ENCODE assay signal across 10 cellular contexts in genomic region chr2:205754924-205755321, GRCh38.
DNase-seq lines count a peak whose midpoint lies in the region; TF ChIP-seq lines count a peak whose summit lies in the region.
"Had no signal": no experiment of that assay in that cellular context is flagged by ENCODE, and none has a peak within 500 bp of the region (broad histone marks: within the 10 kb centered on the region; RNA-seq: fewer than 3 reads in every experiment).

No MANE protein-coding gene starts in this region.

- peaks cover 0 to 16% of the 10 kb centered on the region in 2 donors for H3K36me3 ChIP-seq in muscle layer of duodenum (ENCODE audit: control insufficient read depth in 1 of 2, insufficient read depth in 2 of 2, low read length in 2 of 2)

- DNase-seq in ACHN (peak; percentile 65), LoVo (ENCODE audit: low spot score) (peak; percentile 85), coronary artery (ENCODE audit: low spot score) (no peak), cerebellar cortex (ENCODE audit: low spot score) (no peak), T-helper 2 cell (no peak), NCI-H1092 treated with DMSO at 0.1 percent for 48 hours (lab: John Stamatoyannopoulos, UW) (no peak), NCI-H82 (lab: John Stamatoyannopoulos, UW) (no peak)
- DNase-seq: naive B cell, NCI-H1436 had no signal

- no peaks in the 10 kb centered on the region for H3K9me3 ChIP-seq in muscle layer of duodenum (ENCODE audit: control insufficient read depth in 1 of 2, low read length in 2 of 2)

- H3K4me1 ChIP-seq in muscle layer of duodenum (ENCODE audit: control insufficient read depth in 1 of 2, insufficient read depth in 2 of 2, low read length in 2 of 2), result peaks cover 14 to 59% of the 10 kb centered on the region in 2 donors

- no peak overlapping the region for H3K4me3 ChIP-seq in coronary artery
- no peak overlapping the region for H3K4me3 ChIP-seq in muscle layer of duodenum (ENCODE audit: low read depth in 1 of 2, low read length in 2 of 2)

- TF ChIP-seq CTCF in coronary artery (IDR thresholded peaks at IDR 0.05), result no peak

- in situ Hi-C loops in ACHN (cut with HindIII; ENCODE audit: low pct_ligation_motif_present, low pct_unique_long_range_greater_than_20kb, low sequenced_read_pairs), result no loop called here

- H3K27ac ChIP-seq in coronary artery (peak overlapping the region; percentile 91 to 92), muscle layer of duodenum (ENCODE audit: low read length) (peak overlapping the region; percentile 65)

- H3K27me3 ChIP-seq in muscle layer of duodenum (ENCODE audit: low read depth, low read length), result no peaks in the 10 kb centered on the region

Comparison
In these comparisons a context has a peak if more than half of its experiments do, and no peak if none do; other contexts are left out.
1. DNase-seq: peak in ACHN (single experiment) and LoVo (single experiment); none in coronary artery (single experiment), cerebellar cortex (single experiment), T-helper 2 cell (0 of 5), NCI-H1092 treated with DMSO at 0.1 percent for 48 hours (single experiment) and NCI-H82 (single experiment).